Comparison of ENCODE assay signal across 21 cellular contexts in the genomic region with DNA sequence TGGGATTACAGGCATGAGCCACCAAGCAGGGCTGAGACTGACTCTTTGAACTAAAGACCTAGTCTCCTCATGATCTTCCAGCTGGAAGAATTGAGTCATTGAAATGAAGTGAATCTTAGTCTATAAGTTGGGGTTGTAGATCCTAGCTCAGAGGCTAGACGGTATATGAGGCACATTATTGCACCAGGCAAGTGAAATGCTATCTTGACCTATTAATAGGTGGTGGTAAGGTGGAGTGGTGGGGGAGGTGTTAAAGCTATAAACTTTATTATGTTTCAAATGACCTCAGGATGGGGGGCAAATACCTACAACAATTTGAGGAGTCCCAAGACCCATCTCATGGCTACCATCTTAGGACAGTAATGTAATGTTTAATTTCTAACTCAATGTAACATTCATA.
"Had no signal": no experiment of that assay in that cellular context is flagged by ENCODE, and none has a peak within 500 bp of the region (broad histone marks: within the 10 kb centered on the region; RNA-seq: fewer than 3 reads in every experiment).

No MANE protein-coding gene starts in this region.

- H3K4me1 ChIP-seq: suprapubic skin had no signal

- H3K4me3 Mint-ChIP-seq: activated B cell treated with CpG ODN at 0.5 μM for 24 hours; activated naive CD4-positive, alpha-beta T cell treated with anti-CD3 and anti-CD28 coated beads, Interleukin-2, amount 10 ng/mL, durations not matched to agents 7 days and 5 days; naive thymus-derived CD4-positive, alpha-beta T cell; neural crest cell; stimulated activated naive CD8-positive, alpha-beta T cell treated with anti-CD3 and anti-CD28 coated beads, Interleukin-15, Interleukin-2, amounts not matched to agents 100 ng/mL and 50 ng/mL, for 24 hours had no signal

- H3K9me3 Mint-ChIP-seq: activated B cell treated with CpG ODN at 0.5 μM for 24 hours; activated naive CD4-positive, alpha-beta T cell treated with anti-CD3 and anti-CD28 coated beads, Interleukin-2, amount 10 ng/mL, durations not matched to agents 7 days and 5 days; naive thymus-derived CD4-positive, alpha-beta T cell; neural crest cell; stimulated activated naive CD8-positive, alpha-beta T cell treated with anti-CD3 and anti-CD28 coated beads, Interleukin-15, Interleukin-2, amounts not matched to agents 100 ng/mL and 50 ng/mL, for 24 hours had no signal

- H3K9me3 ChIP-seq: suprapubic skin, transverse colon had no signal

- H3K27me3 ChIP-seq: suprapubic skin, transverse colon had no signal

- H3K27ac Mint-ChIP-seq: activated B cell treated with CpG ODN at 0.5 μM for 24 hours; activated naive CD4-positive, alpha-beta T cell treated with anti-CD3 and anti-CD28 coated beads, Interleukin-2, amount 10 ng/mL, durations not matched to agents 7 days and 5 days; naive thymus-derived CD4-positive, alpha-beta T cell; stimulated activated naive CD8-positive, alpha-beta T cell treated with anti-CD3 and anti-CD28 coated beads, Interleukin-15, Interleukin-2, amounts not matched to agents 100 ng/mL and 50 ng/mL, for 24 hours had no signal

- H3K36me3 ChIP-seq: suprapubic skin, transverse colon had no signal

- ATAC-seq: naive thymus-derived CD4-positive, alpha-beta T cell had no signal

- H3K4me1 Mint-ChIP-seq: activated B cell treated with CpG ODN at 0.5 μM for 24 hours; activated naive CD4-positive, alpha-beta T cell treated with anti-CD3 and anti-CD28 coated beads, Interleukin-2, amount 10 ng/mL, durations not matched to agents 7 days and 5 days; neural crest cell had no signal

- H3K27me3 Mint-ChIP-seq: activated B cell treated with CpG ODN at 0.5 μM for 24 hours; activated naive CD4-positive, alpha-beta T cell treated with anti-CD3 and anti-CD28 coated beads, Interleukin-2, amount 10 ng/mL, durations not matched to agents 7 days and 5 days; naive thymus-derived CD4-positive, alpha-beta T cell; stimulated activated naive CD8-positive, alpha-beta T cell treated with anti-CD3 and anti-CD28 coated beads, Interleukin-15, Interleukin-2, amounts not matched to agents 100 ng/mL and 50 ng/mL, for 24 hours had no signal

- DNase-seq: activated B cell treated with CpG ODN at 0.5 μM for 24 hours; activated CD4-positive, alpha-beta T cell treated with anti-CD3 and anti-CD28 coated beads for 4 hours; activated CD4-positive, alpha-beta T cell treated with anti-CD3 and anti-CD28 coated beads, Interleukin-2, amount 50 U/mL, for 48 hours; activated CD8-positive, alpha-beta memory T cell treated with anti-CD3 and anti-CD28 coated beads, Interleukin-2, amount 50 U/mL, for 48 hours; activated effector memory CD4-positive, alpha-beta T cell treated with anti-CD3 and anti-CD28 coated beads, Interleukin-2, amount 50 U/mL, for 16 hours; activated naive CD4-positive, alpha-beta T cell treated with anti-CD3 and anti-CD28 coated beads, Interleukin-2, amount 10 ng/mL, durations not matched to agents 7 days and 5 days; activated T-cell treated with anti-CD3 and anti-CD28 coated beads, Interleukin-2, amount 50 U/mL, for 48 hours; erythroblast; foreskin melanocyte; glutamatergic neuron; hypothalamus; islet precursor cell; naive thymus-derived CD4-positive, alpha-beta T cell; occipital lobe; stimulated activated CD4-positive, alpha-beta T cell treated with anti-CD3 and anti-CD28 coated beads, Interleukin-1b, Interleukin-23, amount 100 ng/mL, for 48 hours; T-helper 9 cell; transverse colon had no signal

- H3K27ac ChIP-seq: skin epidermis, suprapubic skin had no signal

- H3K4me3 ChIP-seq: skin epidermis, suprapubic skin, transverse colon had no signal
